In genomic region chr13:20402881-20403280, GRCh38 we compare ENCODE assay signal across 19 cellular contexts.
"Had no signal": no experiment of that assay in that cellular context is flagged by ENCODE, and none has a peak within 500 bp of the region (broad histone marks: within the 10 kb centered on the region; RNA-seq: fewer than 3 reads in every experiment).

No MANE protein-coding gene starts in this region.

- H3K4me1 Mint-ChIP-seq: naive B cell had no signal

- H3K36me3 Mint-ChIP-seq: neural progenitor cell had no signal

- H3K27me3 Mint-ChIP-seq: activated naive CD4-positive, alpha-beta T cell treated with anti-CD3 and anti-CD28 coated beads, Interleukin-2, amount 50 U/mL, for 24 hours; naive B cell had no signal

- ATAC-seq: body of pancreas, gastrocnemius medialis, heart right ventricle, left colon had no signal

- H3K27ac Mint-ChIP-seq: activated naive CD4-positive, alpha-beta T cell treated with anti-CD3 and anti-CD28 coated beads, Interleukin-2, amount 50 U/mL, for 24 hours; naive B cell; neural progenitor cell had no signal

- DNase-seq: activated CD4-positive, CD25-positive, alpha-beta regulatory T cell treated with anti-CD3 and anti-CD28 coated beads, Interleukin-2, amount 50 U/mL, for 72 hours; activated effector memory CD4-positive, alpha-beta T cell treated with anti-CD3 and anti-CD28 coated beads, Interleukin-2, amount 50 U/mL, for 16 hours; activated T-cell treated with anti-CD3 and anti-CD28 coated beads, Interleukin-2, amount 50 U/mL, for 4 hours; amniotic stem cell; body of pancreas; caudate nucleus; effector CD4-positive, alpha-beta T cell; gastrocnemius medialis; heart right ventricle; left colon; naive B cell; pancreas; stimulated activated CD4-positive, alpha-beta T cell treated with anti-CD3 and anti-CD28 coated beads, Interleukin-2, amount 100 ng/mL, for 48 hours; stimulated activated naive CD4-positive, alpha-beta T cell; SW 1271; T-helper 9 cell had no signal

- H3K9me3 Mint-ChIP-seq: activated naive CD4-positive, alpha-beta T cell treated with anti-CD3 and anti-CD28 coated beads, Interleukin-2, amount 50 U/mL, for 24 hours; activated T-cell treated with anti-CD3 and anti-CD28 coated beads, Interleukin-2, amount 50 U/mL, for 4 hours; neural progenitor cell had no signal

- H3K4me3 ChIP-seq: body of pancreas, gastrocnemius medialis, heart right ventricle, neural progenitor cell, pancreas, suprapubic skin had no signal

- H3K4me1 ChIP-seq: body of pancreas, gastrocnemius medialis, heart right ventricle, pancreas had no signal

- H3K9me3 ChIP-seq: body of pancreas, gastrocnemius medialis, heart right ventricle, pancreas, suprapubic skin had no signal

- H3K27ac ChIP-seq: body of pancreas, gastrocnemius medialis, heart right ventricle, neural progenitor cell, pancreas, suprapubic skin had no signal

- H3K4me3 Mint-ChIP-seq: activated naive CD4-positive, alpha-beta T cell treated with anti-CD3 and anti-CD28 coated beads, Interleukin-2, amount 50 U/mL, for 24 hours; activated T-cell treated with anti-CD3 and anti-CD28 coated beads, Interleukin-2, amount 50 U/mL, for 4 hours; naive B cell; neural progenitor cell had no signal

- H3K27me3 ChIP-seq: body of pancreas, gastrocnemius medialis, heart right ventricle, neural progenitor cell, pancreas, suprapubic skin had no signal
